1 cellular context compared by ENCODE assay signal in genomic region chr11:65655570-65656332, GRCh38.
A peak's percentile ranks its signal among the peaks of the same experiment; 100 is the strongest.
TF ChIP-seq lines count a peak whose summit lies in the region.

No MANE protein-coding gene starts in this region.

TF ChIP-seq in K562, 482 proteins besides CTCF, POLR2A, EP300 and RAD21:
- TF ChIP-seq RBFOX2 (IDR thresholded peaks at IDR 0.05; ENCODE audit: low read depth, low read length) (peak; percentile 43; the same call in 1 of the 2 replicates), HMG20B (CRISPR knock-in tag; IDR thresholded peaks at IDR 0.05) (no peak), POLR2AphosphoS5 (IDR thresholded peaks at IDR 0.05; ENCODE audit: control insufficient read depth, insufficient read depth, low read depth, low read length) (peak; percentile 15; the same call in 1 of the 2 replicates), POLR2G (IDR thresholded peaks at IDR 0.05; ENCODE audit: low read depth, low read length) (0 out of 2 replicates have a peak, but pooled peaks have one; percentile 25), CEBPG (CRISPR knock-in tag; IDR thresholded peaks at IDR 0.05) (no peak), CEBPG (tag; conservative IDR thresholded peaks at IDR 0.05 in 1 of 2, IDR thresholded peaks at IDR 0.05 in 1 of 2) (no peak)
TF ChIP-seq in K562: peak in this region for 3.
